11 cellular contexts compared by ENCODE assay signal in genomic region chr3:45583021-45583851, GRCh38. TPM values are rescaled to one million over a fixed set of nuclear protein-coding genes. Genes with fewer than 3 reads are reported as not detected.
DNase-seq lines count a peak whose midpoint lies in the region; ATAC-seq and TF ChIP-seq lines count a peak whose summit lies in the region.
"Had no signal": no experiment of that assay in that cellular context is flagged by ENCODE, and none has a peak within 500 bp of the region (broad histone marks: within the 10 kb centered on the region; RNA-seq: fewer than 3 reads in every experiment).

No MANE protein-coding gene starts in this region.

- POLR2A ChIA-PET in A673 (lab: Charles Lee; ENCODE audit: low non-redundant PET): no interaction called here

- CTCF ChIA-PET in A673 (lab: Charles Lee): no interaction called here

- ATAC-seq in upper lobe of right lung (peak; percentile 61), GM21367 (IDR thresholded peaks at IDR 0.05; ENCODE audit: unreplicated experiment) (no peak)
- ATAC-seq: foreskin keratinocyte had no signal

- intact Hi-C loops in upper lobe of right lung (cut with DNase I): no loop called here
- intact Hi-C loops in A673 (cut with micrococcal nuclease; ENCODE audit: unreplicated experiment): no loop called here

- DNase-seq in RPMI7951 (ENCODE audit: low read depth) (peak; percentile 89), fibroblast of mammary gland (ENCODE audit: low read depth) (peak; percentile 55), midbrain (lab: John Stamatoyannopoulos, UW) (peak; percentile 90), upper lobe of right lung (no peak), SW 1271 (lab: John Stamatoyannopoulos, UW) (no peak), A673 (ENCODE audit: low spot score) (no peak)
- DNase-seq: activated CD4-positive, alpha-beta T cell treated with anti-CD3 and anti-CD28 coated beads, Interleukin-2, amount 50 U/mL, for 1 hour; natural killer cell had no signal

- no TSS peak for BruUV-seq in A673 (replicated peaks; lab: Mats Ljungman, UMichigan)

- H3K27ac ChIP-seq in upper lobe of right lung (peak overlapping the region; percentile 20), A673 (ENCODE audit: low read depth, low read length, poor library complexity, severe bottlenecking) (no peak overlapping the region)
- H3K27ac ChIP-seq: foreskin keratinocyte, RWPE1 had no signal

- H3K27me3 ChIP-seq in upper lobe of right lung (no peaks in the 10 kb centered on the region), A673 (replicated peaks; ENCODE audit: insufficient read depth, low read depth, low read length, poor library complexity) (no peaks in the 10 kb centered on the region)
- H3K27me3 ChIP-seq: foreskin keratinocyte had no signal

- H3K4me1 ChIP-seq in upper lobe of right lung: peaks cover 14% of the 10 kb centered on the region
- no peaks in the 10 kb centered on the region for H3K4me1 ChIP-seq in A673 (ENCODE audit: insufficient read depth, low read length, poor library complexity, severe bottlenecking)

- H3K9me3 ChIP-seq in upper lobe of right lung (no peaks in the 10 kb centered on the region), A673 (ENCODE audit: low read depth, low read length, poor library complexity, severe bottlenecking) (no peaks in the 10 kb centered on the region)

- no peak overlapping the region for H3K4me3 ChIP-seq in fibroblast of mammary gland (ENCODE audit: control insufficient read depth, low read depth, low read length)
- H3K4me3 ChIP-seq in upper lobe of right lung: no peak overlapping the region
- no peak overlapping the region for H3K4me3 ChIP-seq in A673 (ENCODE audit: low read depth, low read length, poor library complexity, severe bottlenecking)

- TF ChIP-seq CTCF in fibroblast of mammary gland (conservative IDR thresholded peaks at IDR 0.05; ENCODE audit: control insufficient read depth, insufficient read depth, low read depth, low read length): no peak
- no peak for TF ChIP-seq CTCF in upper lobe of right lung (IDR thresholded peaks at IDR 0.05)
- TF ChIP-seq CTCF in A673 (conservative IDR thresholded peaks at IDR 0.05; ENCODE audit: low read depth, low read length): no peak

- H3K36me3 ChIP-seq in upper lobe of right lung (no peaks in the 10 kb centered on the region), A673 (ENCODE audit: insufficient read depth, low read length, poor library complexity, severe bottlenecking) (no peaks in the 10 kb centered on the region)

RNA-seq across cellular contexts. Expression of gene LIMD1, which starts 11.3 kb away (rescaled TPM):
- total RNA-seq in RPMI7951 (2014; rRNA removed; shearing (Covaris generic)): 40.0 and 44.9 TPM in 2 replicates
- 103 TPM for total RNA-seq in upper lobe of right lung
- total RNA-seq in A673 (2021): 18.5 and 20.7 TPM in 2 replicates

Comparison
In these comparisons a context has a peak if more than half of its experiments do, and no peak if none do; other contexts are left out.
1. DNase-seq: peak in RPMI7951 (single experiment), fibroblast of mammary gland (single experiment) and midbrain (single experiment); none in upper lobe of right lung (single experiment), SW 1271 (0 of 2) and A673 (single experiment).